ENCODE assay signal across 22 cellular contexts in the genomic region with DNA sequence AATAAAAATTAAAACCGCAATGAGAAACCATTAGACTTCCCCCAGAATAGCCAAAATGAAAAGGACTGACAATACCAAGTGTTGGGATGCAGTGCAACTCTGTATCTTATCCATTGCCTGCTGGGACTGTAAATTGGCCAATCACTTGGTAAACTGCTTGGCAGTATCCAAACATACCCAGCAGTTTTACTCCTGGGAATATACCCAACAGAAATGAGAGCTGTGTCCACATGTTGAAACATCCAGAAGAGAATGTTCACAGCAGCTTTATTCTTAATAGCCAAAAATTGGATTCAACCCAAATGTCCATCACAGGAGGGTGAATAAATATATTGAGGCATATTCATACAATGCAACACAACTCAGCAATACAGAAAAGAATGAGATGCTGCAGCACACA.
"Had no signal": no experiment of that assay in that cellular context is flagged by ENCODE, and none has a peak within 500 bp of the region (broad histone marks: within the 10 kb centered on the region; RNA-seq: fewer than 3 reads in every experiment).

No MANE protein-coding gene starts in this region.

- H3K36me3 ChIP-seq: left ventricle myocardium inferior, right lobe of liver, spleen, tibial artery, upper lobe of left lung, uterus had no signal

- DNase-seq: cortex of kidney; effector memory CD4-positive, alpha-beta T cell; kidney; left cardiac atrium; left ventricle myocardium inferior; mesenchymal stem cell; midbrain; naive B cell; occipital lobe; psoas muscle; retina; right lobe of liver; spleen; stimulated activated CD4-positive, alpha-beta T cell treated with anti-CD3 and anti-CD28 coated beads, Interleukin-15, amount 100 ng/mL, for 24 hours; stimulated activated CD4-positive, alpha-beta T cell treated with anti-CD3 and anti-CD28 coated beads, Interleukin-1b, Interleukin-23, amount 100 ng/mL, for 48 hours; stimulated activated CD4-positive, alpha-beta T cell treated with anti-CD3 and anti-CD28 coated beads, Interleukin-4, amount 100 ng/mL, for 24 hours; tibial artery; upper lobe of left lung; uterus had no signal

- ATAC-seq: esophagus mucosa; right lobe of liver; stimulated activated memory B cell treated with anti-CD40 and anti-IgM and Interleukin-4, amounts not matched to agents 10 μg/mL and 1 μg/mL and 100 μg/mL, for 72 hours had no signal

- H3K27me3 ChIP-seq: right lobe of liver, spleen, tibial artery, upper lobe of left lung, uterus had no signal

- H3K9me3 ChIP-seq: left ventricle myocardium inferior, psoas muscle, right lobe of liver, spleen, tibial artery, upper lobe of left lung, uterus had no signal

- H3K4me3 ChIP-seq: left ventricle myocardium inferior, lung, psoas muscle, right lobe of liver, spleen, tibial artery, upper lobe of left lung, uterus had no signal
